ENCODE assay signal across 8 cellular contexts in the genomic region with DNA sequence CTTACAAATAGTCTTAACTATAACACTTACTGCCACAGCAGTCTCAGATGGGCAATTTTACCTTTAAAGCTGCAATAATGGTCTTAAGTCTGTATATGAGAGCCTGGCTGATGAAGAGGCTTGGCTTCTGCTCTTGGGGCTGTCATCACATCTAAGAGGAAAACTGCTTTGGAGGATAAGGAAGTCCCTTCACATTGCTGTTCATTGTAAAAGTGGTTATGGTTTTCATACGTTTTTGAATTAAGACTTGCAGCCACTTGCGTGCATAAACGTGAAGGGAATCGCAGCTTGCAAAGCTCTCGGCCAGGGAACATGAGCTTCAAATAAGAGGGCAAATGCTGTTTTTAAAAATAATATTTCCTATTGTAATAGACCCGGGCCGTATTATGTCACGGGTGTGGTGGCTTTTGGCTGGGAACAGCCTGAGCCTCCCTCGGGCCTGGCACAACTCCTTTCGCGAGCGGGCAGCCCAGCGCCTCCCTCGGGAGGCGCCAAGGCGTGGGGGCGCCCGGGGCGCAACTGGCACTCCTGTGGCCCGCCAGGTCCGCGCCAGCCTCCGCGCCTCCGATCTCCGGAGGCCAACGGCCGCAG. TPM values are rescaled to one million over a fixed set of nuclear protein-coding genes. Genes with fewer than 3 reads are reported as not detected.
A peak's percentile ranks its signal among the peaks of the same experiment; 100 is the strongest.
DNase-seq lines count a peak whose midpoint lies in the region; ATAC-seq and TF ChIP-seq lines count a peak whose summit lies in the region.

No MANE protein-coding gene starts in this region.

- DNase-seq in colonic mucosa (no peak), lung microvascular endothelial cell (ENCODE audit: low read depth in 2 of 2) (peak; percentile 32 to 36), uterus (no peak), NCI-H345 (lab: John Stamatoyannopoulos, UW) (no peak), ecto neural progenitor cell (ENCODE audit: low spot score) (no peak)

- H3K36me3 Mint-ChIP-seq in IgD-negative memory B cell: peaks cover 1% of the 10 kb centered on the region

- intact Hi-C loops in colonic mucosa (cut with DNase I): no loop called here
- intact Hi-C loops in uterus (cut with DNase I; ENCODE audit: low total_unique reads): no loop called here

- H3K27ac Mint-ChIP-seq in IgD-negative memory B cell: no peak overlapping the region

- H3K4me1 Mint-ChIP-seq in IgD-negative memory B cell: peaks cover 0 to 4% (median 2%) of the 10 kb centered on the region in 3 donors

- no peak for TF ChIP-seq POLR2A in uterus (IDR thresholded peaks at IDR 0.05)

- peak overlapping the region; percentile 67 for H3K4me3 ChIP-seq in colonic mucosa
- peak overlapping the region; percentile 27 to 55 for H3K4me3 ChIP-seq in uterus

- H3K27me3 Mint-ChIP-seq in IgD-negative memory B cell: peaks cover 22% of the 10 kb centered on the region

- no peaks in the 10 kb centered on the region for H3K9me3 Mint-ChIP-seq in IgD-negative memory B cell

- H3K4me1 ChIP-seq in ES-I3 (ENCODE audit: insufficient read depth, low read length) (peaks cover 14% of the 10 kb centered on the region; the same call in 1 of the 2 replicates), colonic mucosa (no peaks in the 10 kb centered on the region), uterus (no peaks in the 10 kb centered on the region)

- ATAC-seq in GM18520 (IDR thresholded peaks at IDR 0.05; ENCODE audit: unreplicated experiment): no peak

- H3K36me3 ChIP-seq in ES-I3 (ENCODE audit: insufficient read depth, low read length): no peaks in the 10 kb centered on the region
- no peaks in the 10 kb centered on the region for H3K36me3 ChIP-seq in colonic mucosa
- H3K36me3 ChIP-seq in uterus: no peaks in the 10 kb centered on the region

- H3K9me3 ChIP-seq in ES-I3 (ENCODE audit: control insufficient read depth, insufficient read depth, low read length): no peaks in the 10 kb centered on the region
- H3K9me3 ChIP-seq in colonic mucosa: no peaks in the 10 kb centered on the region
- no peaks in the 10 kb centered on the region for H3K9me3 ChIP-seq in uterus

- TF ChIP-seq CTCF in colonic mucosa (IDR thresholded peaks at IDR 0.05): no peak
- no peak for TF ChIP-seq CTCF in uterus (IDR thresholded peaks at IDR 0.05)

- H3K4me3 Mint-ChIP-seq in IgD-negative memory B cell: peak overlapping the region; percentile 38 to 86 (median 68)

- H3K27me3 ChIP-seq in colonic mucosa (no peaks in the 10 kb centered on the region), uterus (peaks cover 0 to 4% of the 10 kb centered on the region in 2 donors)

- H3K9ac ChIP-seq in ES-I3 (ENCODE audit: low read depth, low read length) (peak overlapping the region; percentile 59), colonic mucosa (ENCODE audit: low read depth in 2 of 2, low read length in 2 of 2) (peak overlapping the region; percentile 53 to 59)

- H3K27ac ChIP-seq in colonic mucosa (peak overlapping the region; percentile 7), uterus (peak overlapping the region; percentile 39 to 51)

RNA-seq across cellular contexts. Expression of a gene that starts 0.6 kb away (rescaled TPM):
- polyA plus RNA-seq in IgD-negative memory B cell: not detected
- 1 to 10 TPM; 7.6 to 8.0 TPM for total RNA-seq in colonic mucosa
- total RNA-seq in lung microvascular endothelial cell: 49.3 and 83.1 TPM in 2 replicates
- total RNA-seq in uterus: 10 to 100 TPM; 11.9 to 23.2 (median 19.3) TPM

RNA-seq across cellular contexts. Expression of a gene that starts 59.9 kb away (rescaled TPM):
- 11.0 TPM for polyA plus RNA-seq in IgD-negative memory B cell
- total RNA-seq in colonic mucosa (10 to 100 TPM in 1 of 2 donors, 1 to 10 TPM in 1; 9.4 to 13.9 TPM), lung microvascular endothelial cell (10.2 and 14.1 TPM in 2 replicates), uterus (10 to 100 TPM in 2 of 4 donors, 1 to 10 TPM in 2; 6.9 to 54.5 (median 13.7) TPM)

RNA-seq across cellular contexts. Expression of a gene that starts 60.0 kb away (rescaled TPM):
- 19.3 TPM for polyA plus RNA-seq in IgD-negative memory B cell
- total RNA-seq in colonic mucosa (10 to 100 TPM; 17.5 to 18.3 TPM), lung microvascular endothelial cell (11.3 TPM in 2 replicates), uterus (10 to 100 TPM; 29.4 to 99.9 (median 45.8) TPM)

Comparison
In these comparisons a context has a peak if more than half of its experiments do, and no peak if none do; other contexts are left out.
1. DNase-seq: peak in lung microvascular endothelial cell (2 of 2); none in colonic mucosa (single experiment), uterus (0 of 2), NCI-H345 (single experiment) and ecto neural progenitor cell (single experiment).